Comparison of ENCODE assay signal across 8 cellular contexts in genomic region chr11:62882811-62883496, GRCh38. TPM values are rescaled to one million over a fixed set of nuclear protein-coding genes. Genes with fewer than 3 reads are reported as not detected.
A peak's percentile ranks its signal among the peaks of the same experiment; 100 is the strongest.
DNase-seq lines count a peak whose midpoint lies in the region; ATAC-seq, FAIRE-seq and TF ChIP-seq lines count a peak whose summit lies in the region.

No MANE protein-coding gene starts in this region.

- H3K9ac ChIP-seq in GM23248 (peak overlapping the region; percentile 100), skeletal muscle satellite cell (ENCODE audit: low read depth, low read length) (peak overlapping the region; percentile 100)

- no peak for FAIRE-seq in urothelium cell line (lab: Jason Lieb, UNC)

- H3K9me2 ChIP-seq in GM23248 (ENCODE audit: insufficient read depth), result no peaks in the 10 kb centered on the region

- peaks cover 51% of the 10 kb centered on the region for H3K4me1 ChIP-seq in GM23248 (ENCODE audit: insufficient read depth)
- H3K4me1 ChIP-seq in foreskin keratinocyte, result peaks cover 21% of the 10 kb centered on the region
- peaks cover 44% of the 10 kb centered on the region for H3K4me1 ChIP-seq in skeletal muscle satellite cell (ENCODE audit: control insufficient read depth, insufficient read depth, low read length)

- DNase-seq in GM23248, result no peak
- DNase-seq in foreskin keratinocyte, result no peak
- DNase-seq in urothelium cell line (ENCODE audit: low spot score), result no peak
- no peak for DNase-seq in NK-92 treated with Interleukin-12 subunit alpha and Interleukin-12 subunit beta, amount 100 ng/mL, for 24 hours (lab: John Stamatoyannopoulos, UW)

- peaks cover 59% of the 10 kb centered on the region for H3K79me2 ChIP-seq in GM23248 (ENCODE audit: insufficient read depth)

- no peak for TF ChIP-seq CTCF in WI38 (IDR thresholded peaks at IDR 0.05; ENCODE audit: low read depth, low read length)
- no peak for TF ChIP-seq CTCF in foreskin keratinocyte (conservative IDR thresholded peaks at IDR 0.05)

- in situ Hi-C loops in GM23248 (cut with MboI), result no loop called here

- peaks cover 19% of the 10 kb centered on the region; the same call in 1 of the 2 replicates for H4K20me1 ChIP-seq in GM23248 (ENCODE audit: insufficient read depth)

- H3K4me2 ChIP-seq in GM23248 (ENCODE audit: unreplicated experiment) (peak overlapping the region; percentile 97), skeletal muscle satellite cell (ENCODE audit: low read length) (peak overlapping the region; percentile 84)

- no peaks in the 10 kb centered on the region for H3K27me3 ChIP-seq in GM23248 (replicated peaks; ENCODE audit: insufficient read depth)
- H3K27me3 ChIP-seq in foreskin keratinocyte, result no peaks in the 10 kb centered on the region
- H3K27me3 ChIP-seq in skeletal muscle satellite cell (ENCODE audit: control insufficient read depth, insufficient read depth, low read length), result no peaks in the 10 kb centered on the region

- H2AFZ ChIP-seq in GM23248, result no peak overlapping the region

- H3K9me3 ChIP-seq in GM23248 (ENCODE audit: low read depth) (no peaks in the 10 kb centered on the region), skeletal muscle satellite cell (replicated peaks; ENCODE audit: low read length) (no peaks in the 10 kb centered on the region)

- 41 to 49% methylated on average over 5 of the region's 5 CpGs for WGBS in GM23248 (ENCODE audit: low coverage in 1 of 2, low lambda C conversion rate in 2 of 2, missing lambda C conversion rate in 2 of 2), 2 experiments

- no peak for ATAC-seq in foreskin keratinocyte
- ATAC-seq in GM18909 (IDR thresholded peaks at IDR 0.05; ENCODE audit: poor library complexity, unreplicated experiment), result no peak
- no peak for ATAC-seq in GM18511 (IDR thresholded peaks at IDR 0.05; ENCODE audit: unreplicated experiment)

- H3K27ac ChIP-seq in GM23248 (peak overlapping the region; percentile 99), foreskin keratinocyte (peak overlapping the region; percentile 98)

- peaks cover 71% of the 10 kb centered on the region for H3F3A ChIP-seq in GM23248 (ENCODE audit: insufficient read depth)

- H3K36me3 ChIP-seq in GM23248 (ENCODE audit: low read depth), result peaks cover 60% of the 10 kb centered on the region
- peaks cover 63% of the 10 kb centered on the region for H3K36me3 ChIP-seq in skeletal muscle satellite cell (ENCODE audit: insufficient read depth, low read length)

- peak overlapping the region; percentile 93 for H3K4me3 ChIP-seq in GM23248
- H3K4me3 ChIP-seq in WI38 (ENCODE audit: low read depth, low read length), result peak overlapping the region; percentile 98
- H3K4me3 ChIP-seq in skeletal muscle satellite cell (ENCODE audit: low read length), result peak overlapping the region; percentile 94

RNA-seq across cellular contexts. Expression of gene SLC3A2, which starts 2.3 kb away (rescaled TPM):
- total RNA-seq in GM23248 (2014; rRNA removed; shearing (Covaris generic)), result 290 and 301 TPM in 2 replicates
- polyA plus RNA-seq in GM23248 (2016; fragmentation: Nextera tagmentation; extraction: Ambion mirVana), result 310 and 319 TPM in 2 replicates
- total RNA-seq in foreskin keratinocyte, result 424 and 537 TPM in 2 replicates
- polyA plus RNA-seq in foreskin keratinocyte, result 511 and 680 TPM in 2 replicates
- total RNA-seq in skeletal muscle satellite cell (2012; rRNA removed), result 141 and 185 TPM in 2 replicates

RNA-seq across cellular contexts. Expression of gene CHRM1, which starts 38.2 kb away (rescaled TPM):
- not detected in 2 replicates for total RNA-seq in GM23248 (2014; rRNA removed; shearing (Covaris generic))
- polyA plus RNA-seq in GM23248 (2016; fragmentation: Nextera tagmentation; extraction: Ambion mirVana), result not detected in 2 replicates
- total RNA-seq in foreskin keratinocyte, result not detected in 2 replicates
- polyA plus RNA-seq in foreskin keratinocyte, result not detected in 2 replicates
- total RNA-seq in skeletal muscle satellite cell (2012; rRNA removed), result not detected in 2 replicates

RNA-seq across cellular contexts. Expression of gene WDR74, which starts 43.6 kb away (rescaled TPM):
- total RNA-seq in GM23248 (2014; rRNA removed; shearing (Covaris generic)), result 41.4 and 50.4 TPM in 2 replicates
- 33.6 and 34.3 TPM in 2 replicates for polyA plus RNA-seq in GM23248 (2016; fragmentation: Nextera tagmentation; extraction: Ambion mirVana)
- total RNA-seq in foreskin keratinocyte, result 83.7 and 89.3 TPM in 2 replicates
- 88.7 and 94.8 TPM in 2 replicates for polyA plus RNA-seq in foreskin keratinocyte
- total RNA-seq in skeletal muscle satellite cell (2012; rRNA removed), result 44.9 and 45.4 TPM in 2 replicates

RNA-seq across cellular contexts. Expression of gene TEX54, which starts 50.3 kb away (rescaled TPM):
- not detected in 2 replicates for total RNA-seq in GM23248 (2014; rRNA removed; shearing (Covaris generic))
- polyA plus RNA-seq in GM23248 (2016; fragmentation: Nextera tagmentation; extraction: Ambion mirVana), result 0.44 TPM in 1 of 2 replicates, not detected in the other
- not detected in 2 replicates for total RNA-seq in foreskin keratinocyte
- polyA plus RNA-seq in foreskin keratinocyte, result not detected in 2 replicates
- total RNA-seq in skeletal muscle satellite cell (2012; rRNA removed), result not detected in 2 replicates

RNA-seq across cellular contexts. Expression of gene STX5, which starts 51.1 kb away (rescaled TPM):
- 43.9 and 45.7 TPM in 2 replicates for total RNA-seq in GM23248 (2014; rRNA removed; shearing (Covaris generic))
- 32.0 and 34.0 TPM in 2 replicates for polyA plus RNA-seq in GM23248 (2016; fragmentation: Nextera tagmentation; extraction: Ambion mirVana)
- total RNA-seq in foreskin keratinocyte, result 30.4 and 34.1 TPM in 2 replicates
- 41.2 and 45.5 TPM in 2 replicates for polyA plus RNA-seq in foreskin keratinocyte
- total RNA-seq in skeletal muscle satellite cell (2012; rRNA removed), result 21.0 and 29.1 TPM in 2 replicates
